In genomic region chr6:19737968-19738367, GRCh38 we compare ENCODE assay signal across 33 cellular contexts.
"Had no signal": no experiment of that assay in that cellular context is flagged by ENCODE, and none has a peak within 500 bp of the region (broad histone marks: within the 10 kb centered on the region; RNA-seq: fewer than 3 reads in every experiment).

No MANE protein-coding gene starts in this region.

- DNase-seq: activated CD4-positive, alpha-beta T cell treated with anti-CD3 and anti-CD28 coated beads for 36 hours; activated CD4-positive, alpha-beta T cell treated with anti-CD3 and anti-CD28 coated beads, Interleukin-2, amount 10 ng/mL, durations not matched to agents 7 days and 5 days; activated CD4-positive, alpha-beta T cell treated with anti-CD3 and anti-CD28 coated beads, Interleukin-2, amount 50 U/mL, for 4 hours; activated CD4-positive, CD25-positive, alpha-beta regulatory T cell; activated CD4-positive, CD25-positive, alpha-beta regulatory T cell treated with anti-CD3 and anti-CD28 coated beads, Interleukin-2, amount 50 U/mL, for 72 hours; activated CD8-positive, alpha-beta memory T cell treated with anti-CD3 and anti-CD28 coated beads for 24 hours; activated CD8-positive, alpha-beta T cell treated with anti-CD3 and anti-CD28 coated beads for 36 hours; activated effector memory CD4-positive, alpha-beta T cell treated with anti-CD3 and anti-CD28 coated beads, Interleukin-2, amount 50 U/mL, for 16 hours; activated naive CD4-positive, alpha-beta T cell treated with anti-CD3 and anti-CD28 coated beads for 36 hours; activated naive CD8-positive, alpha-beta T cell treated with anti-CD3 and anti-CD28 coated beads for 36 hours; activated naive CD8-positive, alpha-beta T cell treated with anti-CD3 and anti-CD28 coated beads, Interleukin-2, amount 50 U/mL, for 24 hours; activated T-cell treated with anti-CD3 and anti-CD28 coated beads, Interleukin-2, amount 50 U/mL, for 48 hours; adrenal gland; amygdala; brain microvascular endothelial cell; cortex of kidney; dermis blood vessel endothelial cell; effector CD4-positive, alpha-beta T cell; effector memory CD8-positive, alpha-beta T cell; erythroblast; foreskin keratinocyte; gastrocnemius medialis; heart right ventricle; T-helper 1 cell; T-helper 17 cell; T1000 had no signal

- H3K36me3 ChIP-seq: adrenal gland, brain microvascular endothelial cell, esophagus muscularis mucosa, gastrocnemius medialis, heart right ventricle had no signal

- H3K4me1 ChIP-seq: adrenal gland, foreskin keratinocyte, gastrocnemius medialis had no signal

- H3K27ac ChIP-seq: adrenal gland, brain microvascular endothelial cell, foreskin keratinocyte, gastrocnemius medialis, hepatocyte had no signal

- H3K4me2 ChIP-seq: hepatocyte had no signal

- H3K36me3 Mint-ChIP-seq: activated naive CD4-positive, alpha-beta T cell treated with anti-CD3 and anti-CD28 coated beads, Interleukin-2, amount 50 U/mL, for 24 hours; activated naive CD8-positive, alpha-beta T cell treated with anti-CD3 and anti-CD28 coated beads for 36 hours had no signal

- H3K27me3 ChIP-seq: adrenal gland, brain microvascular endothelial cell, esophagus muscularis mucosa, foreskin keratinocyte, gastrocnemius medialis, heart right ventricle, hepatocyte had no signal

- H3K79me2 ChIP-seq: hepatocyte had no signal

- H3K27ac Mint-ChIP-seq: activated CD4-positive, alpha-beta T cell treated with anti-CD3 and anti-CD28 coated beads for 36 hours; activated CD4-positive, alpha-beta T cell treated with anti-CD3 and anti-CD28 coated beads, Interleukin-2, amount 10 ng/mL, durations not matched to agents 7 days and 5 days; activated CD8-positive, alpha-beta T cell treated with anti-CD3 and anti-CD28 coated beads for 36 hours; activated naive CD4-positive, alpha-beta T cell treated with anti-CD3 and anti-CD28 coated beads for 36 hours; activated naive CD4-positive, alpha-beta T cell treated with anti-CD3 and anti-CD28 coated beads, Interleukin-2, amount 50 U/mL, for 24 hours; activated naive CD8-positive, alpha-beta T cell treated with anti-CD3 and anti-CD28 coated beads for 36 hours; activated naive CD8-positive, alpha-beta T cell treated with anti-CD3 and anti-CD28 coated beads, Interleukin-2, amount 50 U/mL, for 24 hours; activated T-helper 1 cell treated with anti-CD3 and anti-CD28 coated beads, Interleukin-12 subunit alpha, Interleukin-12 subunit beta, Interleukin-2, Interleukin-4 antibody, amounts not matched to agents 30 ng/mL and 10 ng/mL and 1 ng/mL, durations not matched to agents 14 hours and 24 hours and 36 hours; activated T-helper 2 cell treated with anti-CD3 and anti-CD28 coated beads, Interferon-gamma antibody, Interleukin-2, Interleukin-4, amounts not matched to agents 10 μg/mL and 5 μg/mL and 100 μg/mL, durations not matched to agents 14 hours and 24 hours and 36 hours; effector memory CD8-positive, alpha-beta T cell; T-helper 17 cell; T-helper 2 cell treated with Interferon-gamma antibody and Interleukin-4, amounts not matched to agents 5 μg/mL and 100 μg/mL, for 36 hours had no signal

- ATAC-seq: activated CD4-positive, alpha-beta T cell treated with anti-CD3 and anti-CD28 coated beads for 36 hours; activated CD8-positive, alpha-beta T cell treated with anti-CD3 and anti-CD28 coated beads for 36 hours; activated naive CD8-positive, alpha-beta T cell treated with anti-CD3 and anti-CD28 coated beads, Interleukin-2, amount 50 U/mL, for 24 hours; effector memory CD8-positive, alpha-beta T cell; foreskin keratinocyte; gastrocnemius medialis; T-helper 17 cell had no signal

- H3K9me3 Mint-ChIP-seq: activated CD4-positive, alpha-beta T cell treated with anti-CD3 and anti-CD28 coated beads, Interleukin-2, amount 10 ng/mL, durations not matched to agents 7 days and 5 days; activated naive CD4-positive, alpha-beta T cell treated with anti-CD3 and anti-CD28 coated beads for 36 hours; activated naive CD8-positive, alpha-beta T cell treated with anti-CD3 and anti-CD28 coated beads for 36 hours; activated T-helper 1 cell treated with anti-CD3 and anti-CD28 coated beads, Interleukin-12 subunit alpha, Interleukin-12 subunit beta, Interleukin-2, Interleukin-4 antibody, amounts not matched to agents 30 ng/mL and 10 ng/mL and 1 ng/mL, durations not matched to agents 14 hours and 24 hours and 36 hours; T-helper 2 cell treated with Interferon-gamma antibody and Interleukin-4, amounts not matched to agents 5 μg/mL and 100 μg/mL, for 36 hours had no signal

- H3K9me3 ChIP-seq: adrenal gland, esophagus muscularis mucosa, gastrocnemius medialis, heart right ventricle had no signal

- H3K27me3 Mint-ChIP-seq: activated CD4-positive, alpha-beta T cell treated with anti-CD3 and anti-CD28 coated beads for 36 hours; activated CD4-positive, alpha-beta T cell treated with anti-CD3 and anti-CD28 coated beads, Interleukin-2, amount 10 ng/mL, durations not matched to agents 7 days and 5 days; activated CD8-positive, alpha-beta T cell treated with anti-CD3 and anti-CD28 coated beads for 36 hours; activated naive CD4-positive, alpha-beta T cell treated with anti-CD3 and anti-CD28 coated beads, Interleukin-2, amount 50 U/mL, for 24 hours; activated naive CD8-positive, alpha-beta T cell treated with anti-CD3 and anti-CD28 coated beads, Interleukin-2, amount 50 U/mL, for 24 hours; central memory CD8-positive, alpha-beta T cell; effector memory CD8-positive, alpha-beta T cell; T-helper 17 cell had no signal

- H3K4me1 Mint-ChIP-seq: activated CD4-positive, alpha-beta T cell treated with anti-CD3 and anti-CD28 coated beads for 36 hours; activated CD4-positive, alpha-beta T cell treated with anti-CD3 and anti-CD28 coated beads, Interleukin-2, amount 10 ng/mL, durations not matched to agents 7 days and 5 days; activated naive CD4-positive, alpha-beta T cell treated with anti-CD3 and anti-CD28 coated beads, Interleukin-2, amount 50 U/mL, for 24 hours; activated naive CD8-positive, alpha-beta T cell treated with anti-CD3 and anti-CD28 coated beads for 36 hours; activated naive CD8-positive, alpha-beta T cell treated with anti-CD3 and anti-CD28 coated beads, Interleukin-2, amount 50 U/mL, for 24 hours; central memory CD8-positive, alpha-beta T cell; T-helper 17 cell had no signal

- H2AFZ ChIP-seq: hepatocyte had no signal

- H3K4me3 Mint-ChIP-seq: activated CD4-positive, alpha-beta T cell treated with anti-CD3 and anti-CD28 coated beads for 36 hours; activated CD4-positive, alpha-beta T cell treated with anti-CD3 and anti-CD28 coated beads, Interleukin-2, amount 10 ng/mL, durations not matched to agents 7 days and 5 days; activated CD8-positive, alpha-beta T cell treated with anti-CD3 and anti-CD28 coated beads for 36 hours; activated naive CD4-positive, alpha-beta T cell treated with anti-CD3 and anti-CD28 coated beads for 36 hours; activated naive CD4-positive, alpha-beta T cell treated with anti-CD3 and anti-CD28 coated beads, Interleukin-2, amount 50 U/mL, for 24 hours; activated naive CD8-positive, alpha-beta T cell treated with anti-CD3 and anti-CD28 coated beads for 36 hours; activated naive CD8-positive, alpha-beta T cell treated with anti-CD3 and anti-CD28 coated beads, Interleukin-2, amount 50 U/mL, for 24 hours; activated T-helper 1 cell treated with anti-CD3 and anti-CD28 coated beads, Interleukin-12 subunit alpha, Interleukin-12 subunit beta, Interleukin-2, Interleukin-4 antibody, amounts not matched to agents 30 ng/mL and 10 ng/mL and 1 ng/mL, durations not matched to agents 14 hours and 24 hours and 36 hours; central memory CD8-positive, alpha-beta T cell; effector memory CD8-positive, alpha-beta T cell; T-helper 17 cell; T-helper 2 cell treated with Interferon-gamma antibody and Interleukin-4, amounts not matched to agents 5 μg/mL and 100 μg/mL, for 36 hours had no signal

- H3K4me3 ChIP-seq: adrenal gland, esophagus muscularis mucosa, gastrocnemius medialis, heart right ventricle, hepatocyte had no signal
